Comparison of ENCODE assay signal across 19 cellular contexts in the genomic region with DNA sequence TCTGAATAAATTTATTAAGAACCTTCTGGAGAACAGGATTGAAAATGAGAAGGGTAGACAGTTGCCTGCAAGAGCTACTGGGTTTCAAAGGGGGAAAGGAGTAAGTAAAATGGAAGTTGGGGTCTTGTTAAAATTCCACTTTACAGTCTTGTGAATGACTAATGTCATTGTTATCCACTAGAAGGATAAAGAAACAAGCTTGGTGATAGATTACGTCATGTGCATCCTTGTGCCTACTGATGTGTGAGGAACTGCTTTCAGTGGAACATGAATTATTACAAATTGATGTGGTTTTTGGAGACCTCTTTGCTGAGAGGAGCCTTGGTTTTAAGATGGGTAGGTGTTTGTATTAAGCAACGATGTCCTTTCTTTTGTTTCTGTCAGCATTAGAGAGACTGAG.
DNase-seq lines count a peak whose midpoint lies in the region; FAIRE-seq lines count a peak whose summit lies in the region.
"Had no signal": no experiment of that assay in that cellular context is flagged by ENCODE, and none has a peak within 500 bp of the region (broad histone marks: within the 10 kb centered on the region; RNA-seq: fewer than 3 reads in every experiment).

No MANE protein-coding gene starts in this region.

- H3K27ac Mint-ChIP-seq in activated T-helper 2 cell treated with anti-CD3 and anti-CD28 coated beads, Interferon-gamma antibody, Interleukin-2, Interleukin-4, amounts not matched to agents 10 μg/mL and 5 μg/mL and 100 μg/mL, durations not matched to agents 14 hours and 24 hours and 36 hours: no peak overlapping the region
- H3K27ac Mint-ChIP-seq: natural killer cell treated with Interleukin-12 subunit alpha and Interleukin-12 subunit beta and Interleukin-15 and Interleukin-18, amount 100 ng/mL, for 72 hours had no signal

- H3K9me3 Mint-ChIP-seq in activated T-helper 2 cell treated with anti-CD3 and anti-CD28 coated beads, Interferon-gamma antibody, Interleukin-2, Interleukin-4, amounts not matched to agents 10 μg/mL and 5 μg/mL and 100 μg/mL, durations not matched to agents 14 hours and 24 hours and 36 hours: no peaks in the 10 kb centered on the region

- intact Hi-C loops in activated T-helper 2 cell treated with anti-CD3 and anti-CD28 coated beads, Interferon-gamma antibody, Interleukin-2, Interleukin-4, amounts not matched to agents 10 μg/mL and 5 μg/mL and 100 μg/mL, durations not matched to agents 14 hours and 24 hours and 36 hours (cut with micrococcal nuclease): no loop called here

- no peaks in the 10 kb centered on the region for H3K36me3 Mint-ChIP-seq in activated T-helper 2 cell treated with anti-CD3 and anti-CD28 coated beads, Interferon-gamma antibody, Interleukin-2, Interleukin-4, amounts not matched to agents 10 μg/mL and 5 μg/mL and 100 μg/mL, durations not matched to agents 14 hours and 24 hours and 36 hours (ENCODE audit: low read depth)
- H3K36me3 Mint-ChIP-seq: natural killer cell treated with Interleukin-12 subunit alpha and Interleukin-12 subunit beta and Interleukin-15 and Interleukin-18, amount 100 ng/mL, for 72 hours had no signal

- no peaks in the 10 kb centered on the region for H3K4me1 Mint-ChIP-seq in activated T-helper 2 cell treated with anti-CD3 and anti-CD28 coated beads, Interferon-gamma antibody, Interleukin-2, Interleukin-4, amounts not matched to agents 10 μg/mL and 5 μg/mL and 100 μg/mL, durations not matched to agents 14 hours and 24 hours and 36 hours (ENCODE audit: low read depth)

- H3K27me3 Mint-ChIP-seq in activated T-helper 2 cell treated with anti-CD3 and anti-CD28 coated beads, Interferon-gamma antibody, Interleukin-2, Interleukin-4, amounts not matched to agents 10 μg/mL and 5 μg/mL and 100 μg/mL, durations not matched to agents 14 hours and 24 hours and 36 hours (ENCODE audit: low read depth): no peaks in the 10 kb centered on the region
- H3K27me3 Mint-ChIP-seq: natural killer cell treated with Interleukin-12 subunit alpha and Interleukin-12 subunit beta and Interleukin-15 and Interleukin-18, amount 100 ng/mL, for 72 hours had no signal

- peak; percentile 5 for DNase-seq in SIG-M5 treated with dmso at 0.1 percent for 504 hours (lab: John Stamatoyannopoulos, UW; ENCODE audit: unreplicated experiment)
- DNase-seq in SIG-M5 (lab: John Stamatoyannopoulos, UW): no peak
- peak; percentile 77 for DNase-seq in RCC 7860 (ENCODE audit: low spot score)
- DNase-seq in foreskin melanocyte: peak; percentile 1
- no peak for DNase-seq in NCI-H2029 treated with DMSO at 0.1 percent for 48 hours (lab: John Stamatoyannopoulos, UW)
- DNase-seq in NCI-H510A (lab: John Stamatoyannopoulos, UW): no peak
- DNase-seq in activated T-helper 2 cell treated with anti-CD3 and anti-CD28 coated beads, Interferon-gamma antibody, Interleukin-2, Interleukin-4, amounts not matched to agents 10 μg/mL and 5 μg/mL and 100 μg/mL, durations not matched to agents 14 hours and 24 hours and 36 hours (ENCODE audit: low spot score): no peak
- DNase-seq in GOT3 (lab: John Stamatoyannopoulos, UW): no peak
- DNase-seq: 8988T; C1 segment of cervical spinal cord; effector memory CD4-positive, alpha-beta T cell; heart right ventricle; IMR-90; NCI-H1092; NCI-H774; psoas muscle; SK-N-SH; T1000 had no signal

- FAIRE-seq in RCC 7860 (lab: Jason Lieb, UNC): peak; percentile 92

- no peak overlapping the region for H3K4me3 Mint-ChIP-seq in activated T-helper 2 cell treated with anti-CD3 and anti-CD28 coated beads, Interferon-gamma antibody, Interleukin-2, Interleukin-4, amounts not matched to agents 10 μg/mL and 5 μg/mL and 100 μg/mL, durations not matched to agents 14 hours and 24 hours and 36 hours (ENCODE audit: low read depth)
- H3K4me3 Mint-ChIP-seq: natural killer cell treated with Interleukin-12 subunit alpha and Interleukin-12 subunit beta and Interleukin-15 and Interleukin-18, amount 100 ng/mL, for 72 hours had no signal

Comparison
In these comparisons a context has a peak if more than half of its experiments do, and no peak if none do; other contexts are left out.
1. DNase-seq: peak in SIG-M5 treated with dmso at 0.1 percent for 504 hours (single experiment), RCC 7860 (single experiment) and foreskin melanocyte (single experiment); none in SIG-M5 (single experiment), NCI-H2029 treated with DMSO at 0.1 percent for 48 hours (single experiment), NCI-H510A (single experiment), activated T-helper 2 cell treated with anti-CD3 and anti-CD28 coated beads, Interferon-gamma antibody, Interleukin-2, Interleukin-4, amounts not matched to agents 10 μg/mL and 5 μg/mL and 100 μg/mL, durations not matched to agents 14 hours and 24 hours and 36 hours (single experiment) and GOT3 (single experiment).